Comparison of ENCODE assay signal across 20 cellular contexts in the genomic region with DNA sequence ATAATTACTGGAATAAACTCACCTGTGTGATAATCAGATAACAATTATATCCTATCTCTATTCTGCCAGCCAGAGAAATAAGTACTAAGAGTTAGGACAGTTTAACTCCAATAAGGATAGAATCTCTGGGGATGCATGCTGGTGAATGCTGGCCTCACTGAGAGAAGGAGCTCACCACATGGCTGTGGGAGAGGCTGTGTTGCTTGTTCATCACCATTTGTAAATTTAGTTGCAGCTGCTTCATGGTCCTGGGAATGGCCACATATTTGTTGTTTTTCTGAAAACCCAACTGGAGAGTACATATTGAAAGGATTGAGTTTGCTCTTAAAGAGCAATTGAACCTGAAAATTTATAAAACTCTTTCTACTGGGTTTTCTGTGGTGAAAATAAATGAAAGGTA.
"Had no signal": no experiment of that assay in that cellular context is flagged by ENCODE, and none has a peak within 500 bp of the region (broad histone marks: within the 10 kb centered on the region; RNA-seq: fewer than 3 reads in every experiment).

No MANE protein-coding gene starts in this region.

- H3K9ac ChIP-seq: KMS-11, SK-N-SH had no signal

- H3K27ac ChIP-seq: HL-60, KMS-11, RWPE1 had no signal

- DNase-seq: MG63; NCI-H1092 treated with DMSO at 0.1 percent for 48 hours; NCI-H1436; NCI-H2029; NCI-H2081 treated with DMSO at 0.1 percent for 48 hours; NCI-H2227 treated with DMSO at 0.1 percent for 48 hours; NCI-H524; NCI-H526 treated with DMSO at 0.1 percent for 48 hours; NCI-H748 treated with DMSO at 0.1 percent for 48 hours; NK-92 treated with Interleukin-12 subunit alpha and Interleukin-12 subunit beta, amount 100 ng/mL, for 24 hours; PC-3; SHP77; SK-N-SH; SW 1271; T-cell had no signal

- H3K36me3 ChIP-seq: MG63 had no signal

- H3K4me3 ChIP-seq: K562, MG63 had no signal

- H3K27me3 ChIP-seq: MG63 had no signal

- ATAC-seq: K562, Panc1, PC-3, T-cell had no signal

- H3K9me3 ChIP-seq: MG63, SK-N-SH had no signal

- H3K4me2 ChIP-seq: KMS-11, SK-N-SH had no signal
